34 cellular contexts compared by ENCODE assay signal in genomic region chr18:29648891-29649290, GRCh38.
"Had no signal": no experiment of that assay in that cellular context is flagged by ENCODE, and none has a peak within 500 bp of the region (broad histone marks: within the 10 kb centered on the region; RNA-seq: fewer than 3 reads in every experiment).

No MANE protein-coding gene starts in this region.

- H3K27me3 ChIP-seq: MG63 had no signal

- H3K9me3 ChIP-seq: MG63 had no signal

- DNase-seq: Karpas-422, Kasumi-1, MG63, MM.1S, MV-4-11, NCI-H1048, NCI-H1092, NCI-H1092 treated with DMSO at 0.1 percent for 48 hours, NCI-H1105, NCI-H1105 treated with DMSO at 0.1 percent for 48 hours, NCI-H1417, NCI-H1417 treated with DMSO at 0.1 percent for 48 hours, NCI-H1436, NCI-H1436 treated with DMSO at 0.1 percent for 48 hours, NCI-H146, NCI-H1694, NCI-H1694 treated with DMSO at 0.1 percent for 48 hours, NCI-H187, NCI-H187 treated with DMSO at 0.1 percent for 48 hours, NCI-H1930, NCI-H2029, NCI-H2029 treated with DMSO at 0.1 percent for 48 hours, NCI-H2081, NCI-H2081 treated with DMSO at 0.1 percent for 48 hours, NCI-H2107, NCI-H2171, NCI-H2171 treated with DMSO at 0.1 percent for 48 hours, NCI-H2227 treated with DMSO at 0.1 percent for 48 hours, NCI-H226, NCI-H345, NCI-H446, NCI-H446 treated with DMSO at 0.1 percent for 48 hours, NCI-H510A, NCI-H510A treated with DMSO at 0.1 percent for 48 hours had no signal

- H3K4me3 ChIP-seq: MG63 had no signal

- H3K36me3 ChIP-seq: MG63 had no signal
